13 cellular contexts compared by ENCODE assay signal in the genomic region with DNA sequence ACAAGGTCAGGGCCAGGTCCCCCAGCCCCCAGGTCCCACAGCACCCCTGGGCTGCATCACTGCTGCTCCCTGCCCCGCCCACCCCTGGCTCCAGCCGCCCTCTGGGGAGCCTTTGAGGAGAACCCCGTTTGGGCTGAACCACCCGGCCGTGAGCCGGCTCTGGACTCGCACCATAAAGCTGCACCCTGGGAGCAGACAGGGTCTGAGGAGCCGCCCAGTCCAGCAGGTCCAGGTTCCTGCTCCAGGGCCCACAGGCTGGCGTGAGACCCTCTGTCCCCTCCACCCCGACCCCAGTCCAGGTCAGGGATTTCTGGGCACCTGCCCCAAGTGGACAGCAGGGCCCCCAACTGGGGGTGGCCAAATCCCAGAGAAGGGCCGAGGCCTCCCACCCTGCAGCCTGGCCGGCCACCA. TPM values are rescaled to one million over a fixed set of nuclear protein-coding genes. Genes with fewer than 3 reads are reported as not detected.
A peak's percentile ranks its signal among the peaks of the same experiment; 100 is the strongest.
DNase-seq lines count a peak whose midpoint lies in the region; ATAC-seq and FAIRE-seq lines count a peak whose summit lies in the region.
"Had no signal": no experiment of that assay in that cellular context is flagged by ENCODE, and none has a peak within 500 bp of the region (broad histone marks: within the 10 kb centered on the region; RNA-seq: fewer than 3 reads in every experiment).

No MANE protein-coding gene starts in this region.

- peaks cover 0 to 25% (median 0%) of the 10 kb centered on the region in 11 experiments; a peak in 5 of 22 replicates for H4K20me1 ChIP-seq in BLaER1 treated with 17β-estradiol and CSF1 and Interleukin-3, amounts not matched to agents 10 nM and 100 nM

- no peak overlapping the region for H3K27ac ChIP-seq in BLaER1 treated with 17β-estradiol and CSF1 and Interleukin-3, amounts not matched to agents 10 nM and 100 nM
- peak overlapping the region; percentile 18 for H3K27ac ChIP-seq in layer of hippocampus (ENCODE audit: low read depth, low read length)
- H3K27ac ChIP-seq: A549, GM23248 had no signal

- DNase-seq in NT2/D1 (ENCODE audit: low read depth, low spot score) (no peak), sciatic nerve (ENCODE audit: low spot score) (no peak), urothelium cell line (ENCODE audit: low spot score) (no peak), CD1c-positive myeloid dendritic cell (ENCODE audit: extremely low spot score) (no peak)
- DNase-seq: CD4-positive, CD25-positive, alpha-beta regulatory T cell; GF-D8; GM23248 had no signal

- no peak overlapping the region for H3K4me3 ChIP-seq in BLaER1 treated with 17β-estradiol and CSF1 and Interleukin-3, amounts not matched to agents 10 nM and 100 nM
- no peak overlapping the region for H3K4me3 ChIP-seq in NT2/D1 (ENCODE audit: insufficient read length, low read depth)
- H3K4me3 ChIP-seq: A549, GM23248 had no signal

- ATAC-seq in sciatic nerve (peak; percentile 8), HG02588 (IDR thresholded peaks at IDR 0.05; ENCODE audit: unreplicated experiment) (no peak)

- H3K9me3 ChIP-seq in BLaER1 treated with 17β-estradiol and CSF1 and Interleukin-3, amounts not matched to agents 10 nM and 100 nM (replicated peaks in 1 of 11): peaks cover 0 to 14% (median 4%) of the 10 kb centered on the region in 11 experiments; a peak in 9 of 22 replicates
- peaks cover 8% of the 10 kb centered on the region; the same call in 1 of the 2 replicates for H3K9me3 ChIP-seq in NT2/D1 (ENCODE audit: insufficient read depth, low read length)
- H3K9me3 ChIP-seq: A549, BE2C had no signal

- H3K4me2 ChIP-seq in BLaER1 treated with 17β-estradiol and CSF1 and Interleukin-3, amounts not matched to agents 10 nM and 100 nM: peak overlapping the region in 9 of 11 experiments; percentile 18 to 73 (median 67); a peak in 15 of 22 replicates
- H3K4me2 ChIP-seq: A549 had no signal

- peaks cover 0 to 20% (median 15%) of the 10 kb centered on the region in 10 experiments; a peak in 15 of 20 replicates for H3K4me1 ChIP-seq in BLaER1 treated with 17β-estradiol and CSF1 and Interleukin-3, amounts not matched to agents 10 nM and 100 nM
- H3K4me1 ChIP-seq in NT2/D1 (ENCODE audit: insufficient read depth, insufficient read length): peaks cover 14% of the 10 kb centered on the region
- H3K4me1 ChIP-seq: A549, BE2C had no signal

- FAIRE-seq in urothelium cell line (lab: Jason Lieb, UNC): no peak
- FAIRE-seq: A549 had no signal

- no peak overlapping the region for H3K9ac ChIP-seq in BLaER1 treated with 17β-estradiol and CSF1 and Interleukin-3, amounts not matched to agents 10 nM and 100 nM
- peak overlapping the region; percentile 32 for H3K9ac ChIP-seq in NT2/D1 (ENCODE audit: insufficient read length, low read depth)
- H3K9ac ChIP-seq: GM23248 had no signal

- intact Hi-C loops in sciatic nerve (cut with DNase I): no loop called here

- peaks cover 0 to 8% (median 1%) of the 10 kb centered on the region in 11 experiments; a peak in 8 of 22 replicates for H3K27me3 ChIP-seq in BLaER1 treated with 17β-estradiol and CSF1 and Interleukin-3, amounts not matched to agents 10 nM and 100 nM
- H3K27me3 ChIP-seq in NT2/D1 (ENCODE audit: insufficient read depth, insufficient read length) (no peaks in the 10 kb centered on the region), layer of hippocampus (ENCODE audit: control insufficient read depth, insufficient read depth, low read length) (no peaks in the 10 kb centered on the region)
- H3K27me3 ChIP-seq: BE2C had no signal

- no peaks in the 10 kb centered on the region for H3K36me3 ChIP-seq in BLaER1 treated with 17β-estradiol and CSF1 and Interleukin-3, amounts not matched to agents 10 nM and 100 nM
- peaks cover 3% of the 10 kb centered on the region for H3K36me3 ChIP-seq in NT2/D1 (ENCODE audit: insufficient read depth, insufficient read length, low read length)
- H3K36me3 ChIP-seq: BE2C had no signal

RNA-seq across cellular contexts. Expression of a gene that starts 8.3 kb away (rescaled TPM):
- 0.80 TPM for total RNA-seq in sciatic nerve
- total RNA-seq: CD4-positive, CD25-positive, alpha-beta regulatory T cell; GM23248; HT1080 had no signal

RNA-seq across cellular contexts. Expression of a gene that starts 59.8 kb away (rescaled TPM):
- total RNA-seq in sciatic nerve: 0.22 TPM
- total RNA-seq: GM23248, HT1080 had no signal
